Comparison of ENCODE assay signal across 15 cellular contexts in genomic region chr6:111938710-111939109, GRCh38.
A peak's percentile ranks its signal among the peaks of the same experiment; 100 is the strongest.
DNase-seq lines count a peak whose midpoint lies in the region; ATAC-seq and TF ChIP-seq lines count a peak whose summit lies in the region.
"Had no signal": no experiment of that assay in that cellular context is flagged by ENCODE, and none has a peak within 500 bp of the region (broad histone marks: within the 10 kb centered on the region; RNA-seq: fewer than 3 reads in every experiment).

No MANE protein-coding gene starts in this region.

- H3K23me2 ChIP-seq in H9 (ENCODE audit: insufficient read length, low read depth, low read length, poor library complexity, severe bottlenecking), result no peaks in the 10 kb centered on the region

- no peak overlapping the region for H4K8ac ChIP-seq in H9 (replicated peaks; ENCODE audit: insufficient read length, low read depth, low read length)

- no peak overlapping the region for H3K18ac ChIP-seq in H9 (ENCODE audit: insufficient read length, low read depth, low read length)

- H4K91ac ChIP-seq in H9 (ENCODE audit: insufficient read length, low read depth, low read length), result no peak overlapping the region

- H4K20me1 ChIP-seq in H9 (ENCODE audit: control insufficient read depth, insufficient read depth, insufficient read length), result no peaks in the 10 kb centered on the region

- no peak overlapping the region for H2AFZ ChIP-seq in H9 (ENCODE audit: low read length)

- H2BK15ac ChIP-seq in H9 (ENCODE audit: low read depth, low read length), result no peak overlapping the region

- intact Hi-C loops in A673 (cut with micrococcal nuclease; ENCODE audit: unreplicated experiment), result no loop called here

- H3K27ac ChIP-seq in A673 (ENCODE audit: low read depth, low read length, poor library complexity, severe bottlenecking), result no peak overlapping the region
- H3K27ac ChIP-seq in H9 (ENCODE audit: insufficient read length, low read depth, low read length), result no peak overlapping the region
- H3K27ac ChIP-seq: ovary had no signal

- peaks cover 13 to 14% of the 10 kb centered on the region in 2 experiments for H3K4me1 Mint-ChIP-seq in H9

- TF ChIP-seq CTCF in A673 (conservative IDR thresholded peaks at IDR 0.05; ENCODE audit: low read depth, low read length), result no peak
- no peak for TF ChIP-seq CTCF in H9 (conservative IDR thresholded peaks at IDR 0.05)

- no CpG with 5 or more reads among the region's 4 CpGs for WGBS in H9 (ENCODE audit: extremely low coverage, insufficient read length, low lambda C conversion rate)

- H3K4me3 Mint-ChIP-seq in H9, result no peak overlapping the region
- H3K4me3 Mint-ChIP-seq: activated T-helper 1 cell treated with anti-CD3 and anti-CD28 coated beads, Interleukin-12 subunit alpha, Interleukin-12 subunit beta, Interleukin-2, Interleukin-4 antibody, amounts not matched to agents 30 ng/mL and 10 ng/mL and 1 ng/mL, durations not matched to agents 14 hours and 24 hours and 36 hours had no signal

- no peak overlapping the region for H2BK12ac ChIP-seq in H9 (ENCODE audit: insufficient read length, low read depth, low read length)

- no peak overlapping the region for H3K4ac ChIP-seq in H9 (ENCODE audit: low read depth, low read length)

- H3K79me1 ChIP-seq in H9 (ENCODE audit: insufficient read depth, low read depth, low read length, poor library complexity, severe bottlenecking), result no peaks in the 10 kb centered on the region

- no peak overlapping the region for H3K23ac ChIP-seq in H9 (ENCODE audit: insufficient read length, low read depth, low read length)

- no peak overlapping the region for H2BK20ac ChIP-seq in H9 (ENCODE audit: low read depth, low read length, poor library complexity, severe bottlenecking)

- no peaks in the 10 kb centered on the region for H3K36me3 ChIP-seq in A673 (ENCODE audit: insufficient read depth, low read length, poor library complexity, severe bottlenecking)
- H3K36me3 ChIP-seq: ovary had no signal

- peaks cover 7 to 8% of the 10 kb centered on the region in 2 experiments for H3K9me3 Mint-ChIP-seq in H9

- CTCF ChIA-PET in A673 (lab: Charles Lee), result no interaction called here

- H3K79me2 ChIP-seq in H9 (ENCODE audit: insufficient read depth, low read length), result no peaks in the 10 kb centered on the region; the same call in 1 of the 2 replicates

- no TSS peak for BruUV-seq in A673 (replicated peaks; lab: Mats Ljungman, UMichigan)

- POLR2A ChIA-PET in A673 (lab: Charles Lee; ENCODE audit: low non-redundant PET), result no interaction called here

- H3K4me2 ChIP-seq in H9 (ENCODE audit: insufficient read depth, insufficient read length, low read length), result no peak overlapping the region

- H3K4me1 ChIP-seq in A673 (ENCODE audit: insufficient read depth, low read length, poor library complexity, severe bottlenecking) (no peaks in the 10 kb centered on the region), H9 (ENCODE audit: insufficient read depth, low read length) (no peaks in the 10 kb centered on the region)

- H3K9me3 ChIP-seq in A673 (ENCODE audit: low read depth, low read length, poor library complexity, severe bottlenecking) (no peaks in the 10 kb centered on the region), H9 (ENCODE audit: control insufficient read depth, low read depth, low read length) (no peaks in the 10 kb centered on the region)
- H3K9me3 ChIP-seq: ovary had no signal

- H3K27me3 ChIP-seq in A673 (replicated peaks; ENCODE audit: insufficient read depth, low read depth, low read length, poor library complexity) (no peaks in the 10 kb centered on the region), H9 (ENCODE audit: insufficient read depth, low read length) (no peaks in the 10 kb centered on the region)
- H3K27me3 ChIP-seq: ovary had no signal

- H3K4me3 ChIP-seq in skeletal muscle cell (ENCODE audit: low read depth, low read length), result no peak overlapping the region
- H3K4me3 ChIP-seq in A673 (ENCODE audit: low read depth, low read length, poor library complexity, severe bottlenecking), result no peak overlapping the region
- H3K4me3 ChIP-seq: ovary had no signal

- H3K9ac ChIP-seq in H9 (ENCODE audit: extremely low read depth, insufficient read length, low read length), result no peak overlapping the region

- no peak overlapping the region for H2BK5ac ChIP-seq in H9 (ENCODE audit: insufficient read length, low read length)

- DNase-seq in NCI-H2107 treated with DMSO at 0.1 percent for 48 hours (lab: John Stamatoyannopoulos, UW; ENCODE audit: unreplicated experiment) (peak; percentile 56), NCI-H2107 (lab: John Stamatoyannopoulos, UW) (no peak), NCI-H2171 (lab: John Stamatoyannopoulos, UW) (peak; percentile 52), dermis blood vessel endothelial cell (peak; percentile 49), skeletal muscle cell (ENCODE audit: low read depth) (peak; percentile 88), A673 (ENCODE audit: low spot score) (no peak), H9 (no peak)
- DNase-seq: ACHN; head of caudate nucleus; ovary; Right ventricle myocardium superior; stimulated activated CD4-positive, alpha-beta T cell treated with anti-CD3 and anti-CD28 coated beads, Interleukin-4, amount 100 ng/mL, for 4 hours had no signal

- no peak overlapping the region; the same call in 1 of the 2 replicates for H3K14ac ChIP-seq in H9 (ENCODE audit: insufficient read depth, low read length)

- no peak for ATAC-seq in GM18867 (IDR thresholded peaks at IDR 0.05; ENCODE audit: unreplicated experiment)
- ATAC-seq: activated CD4-positive, CD25-positive, alpha-beta regulatory T cell treated with anti-CD3 and anti-CD28 coated beads, Interleukin-2, amount 50 U/mL, for 24 hours had no signal

- no peak overlapping the region for H2AK5ac ChIP-seq in H9 (ENCODE audit: insufficient read length, low read length)

- H4K5ac ChIP-seq in H9 (ENCODE audit: insufficient read length, low read depth, low read length), result no peak overlapping the region

- H2BK120ac ChIP-seq in H9 (ENCODE audit: low read depth, low read length, poor library complexity, severe bottlenecking), result no peak overlapping the region

- no peak overlapping the region for H3T11ph ChIP-seq in H9 (ENCODE audit: low read length)

- peaks cover 4 to 12% (median 6%) of the 10 kb centered on the region in 3 experiments; a peak in 5 of 7 replicates for H3K36me3 Mint-ChIP-seq in H9 (ENCODE audit: insufficient read depth in 1 of 3, low read depth in 3 of 3)

- H3K27me3 Mint-ChIP-seq in H9 (ENCODE audit: low read depth), result no peaks in the 10 kb centered on the region; the same call in 1 of the 2 replicates

- H3K27ac Mint-ChIP-seq in H9, result no peak overlapping the region
- H3K27ac Mint-ChIP-seq: activated T-helper 1 cell treated with anti-CD3 and anti-CD28 coated beads, Interleukin-12 subunit alpha, Interleukin-12 subunit beta, Interleukin-2, Interleukin-4 antibody, amounts not matched to agents 30 ng/mL and 10 ng/mL and 1 ng/mL, durations not matched to agents 14 hours and 24 hours and 36 hours had no signal

- no peak overlapping the region for H3K56ac ChIP-seq in H9 (ENCODE audit: insufficient read length, low read depth, low read length)

Comparison
In these comparisons a context has a peak if more than half of its experiments do, and no peak if none do; other contexts are left out.
1. DNase-seq: peak in NCI-H2107 treated with DMSO at 0.1 percent for 48 hours (single experiment), NCI-H2171 (single experiment), dermis blood vessel endothelial cell (single experiment) and skeletal muscle cell (single experiment); none in NCI-H2107 (single experiment), A673 (single experiment) and H9 (single experiment).